1 cellular context compared by ENCODE assay signal in the genomic region with DNA sequence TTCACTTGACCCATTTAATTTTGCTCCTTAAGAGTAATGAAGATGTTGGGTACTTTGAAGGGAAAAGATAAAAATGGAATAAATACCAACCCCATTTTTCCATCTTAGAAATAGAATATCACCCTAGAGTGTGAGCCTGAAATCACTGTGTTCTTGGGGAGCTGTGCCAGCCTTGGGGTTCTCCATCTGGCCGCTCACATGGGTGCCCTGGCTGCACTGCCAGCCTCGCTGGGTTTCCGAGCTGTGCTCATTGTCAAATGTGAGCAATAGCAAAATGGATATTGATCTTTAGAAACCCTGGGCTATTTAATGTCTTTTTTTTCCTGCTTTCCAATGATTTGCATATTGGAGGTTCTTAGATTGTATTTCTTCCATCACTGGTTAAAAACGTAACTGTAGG.
TF ChIP-seq lines count a peak whose summit lies in the region.

No MANE protein-coding gene starts in this region.

TF ChIP-seq in HepG2, 621 proteins besides CTCF, POLR2A, EP300 and RAD21:
- TF ChIP-seq, protein P1, sequence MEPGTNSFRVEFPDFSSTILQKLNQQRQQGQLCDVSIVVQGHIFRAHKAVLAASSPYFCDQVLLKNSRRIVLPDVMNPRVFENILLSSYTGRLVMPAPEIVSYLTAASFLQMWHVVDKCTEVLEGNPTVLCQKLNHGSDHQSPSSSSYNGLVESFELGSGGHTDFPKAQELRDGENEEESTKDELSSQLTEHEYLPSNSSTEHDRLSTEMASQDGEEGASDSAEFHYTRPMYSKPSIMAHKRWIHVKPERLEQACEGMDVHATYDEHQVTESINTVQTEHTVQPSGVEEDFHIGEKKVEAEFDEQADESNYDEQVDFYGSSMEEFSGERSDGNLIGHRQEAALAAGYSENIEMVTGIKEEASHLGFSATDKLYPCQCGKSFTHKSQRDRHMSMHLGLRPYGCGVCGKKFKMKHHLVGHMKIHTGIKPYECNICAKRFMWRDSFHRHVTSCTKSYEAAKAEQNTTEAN (CRISPR knock-in tag; conservative IDR thresholded peaks at IDR 0.05), result no peak
- 0 out of 2 replicates have a peak, but pooled peaks have one; percentile 25 for TF ChIP-seq RBFOX2 (IDR thresholded peaks at IDR 0.05; ENCODE audit: low read depth, low read length)
